Comparison of ENCODE assay signal across 23 cellular contexts in genomic region chr18:5625076-5625475, GRCh38.
A peak's percentile ranks its signal among the peaks of the same experiment; 100 is the strongest.
DNase-seq lines count a peak whose midpoint lies in the region; ATAC-seq, FAIRE-seq and TF ChIP-seq lines count a peak whose summit lies in the region.
"Had no signal": no experiment of that assay in that cellular context is flagged by ENCODE, and none has a peak within 500 bp of the region (broad histone marks: within the 10 kb centered on the region; RNA-seq: fewer than 3 reads in every experiment).

No MANE protein-coding gene starts in this region.

- peak overlapping the region; percentile 76 for H3K4ac ChIP-seq in trophoblast cell (ENCODE audit: low read depth, low read length)

- H3K4me1 Mint-ChIP-seq in WTC11 (peaks cover 6% of the 10 kb centered on the region), glutamatergic neuron (ENCODE audit: low read depth, unreplicated experiment) (no peaks in the 10 kb centered on the region)

- peaks cover 10% of the 10 kb centered on the region for H3K27me3 Mint-ChIP-seq in WTC11 (ENCODE audit: low read depth)
- H3K27me3 Mint-ChIP-seq in glutamatergic neuron (ENCODE audit: unreplicated experiment), result peaks cover 7% of the 10 kb centered on the region

- peak overlapping the region; percentile 31 for H3K14ac ChIP-seq in trophoblast cell (ENCODE audit: low read length)

- TF ChIP-seq CTCF in HEK293 (tag by site-specific recombination; IDR thresholded peaks at IDR 0.05), result no peak
- no peak for TF ChIP-seq CTCF in WTC11 (IDR thresholded peaks at IDR 0.05)
- TF ChIP-seq CTCF in glutamatergic neuron (IDR thresholded peaks at IDR 0.05; ENCODE audit: partially characterized antibody, unreplicated experiment), result no peak

- peaks cover 23% of the 10 kb centered on the region for H3K4me1 ChIP-seq in HEK293 (ENCODE audit: control insufficient read depth, insufficient read depth, low read length)
- H3K4me1 ChIP-seq in iPS-20b (ENCODE audit: insufficient read depth, low read length), result peaks cover 21% of the 10 kb centered on the region
- peaks cover 18% of the 10 kb centered on the region in 2 experiments for H3K4me1 ChIP-seq in trophoblast cell (ENCODE audit: control insufficient read depth in 1 of 2, insufficient read depth in 2 of 2, low read length in 2 of 2)
- H3K4me1 ChIP-seq: SJCRH30 had no signal

- H3K27ac Mint-ChIP-seq in WTC11, result no peak overlapping the region
- H3K27ac Mint-ChIP-seq in glutamatergic neuron (ENCODE audit: unreplicated experiment), result no peak overlapping the region
- H3K27ac Mint-ChIP-seq: CD4-positive, alpha-beta T cell had no signal

- peak; percentile 49 for ATAC-seq in WTC11
- ATAC-seq: A549, K562, SK-N-SH treated with all-trans-retinoic acid at 6 μM for 48 hours had no signal

- POLR2A ChIA-PET in HEK293 (lab: Yijun Ruan, JAX), result no interaction called here
- POLR2A ChIA-PET in WTC11 (lab: Charles Lee), result no interaction called here

- CTCF ChIA-PET in HEK293 (lab: Yijun Ruan, JAX) (interaction anchor here (0.6 to 1.0 kb wide), 4 partner anchors 20 to 1719 kb away, joined by 3 to 4 read pairs (median 4); no protein-coding TSS in a partner anchor), WTC11 (lab: Charles Lee) (interaction anchor here (1.4 kb wide), 1 partner anchor 15 kb away, joined by 3 read pairs; no protein-coding TSS in a partner anchor)

- H3K36me3 ChIP-seq in HEK293 (ENCODE audit: control insufficient read depth in 2 of 2, insufficient read depth in 1 of 2, low read length in 2 of 2) (no peaks in the 10 kb centered on the region; a peak in 1 of 3 replicates), iPS-20b (ENCODE audit: insufficient read depth, low read depth, low read length) (no peaks in the 10 kb centered on the region), trophoblast cell (ENCODE audit: control insufficient read depth in 1 of 2, insufficient read depth in 2 of 2, low read length in 2 of 2) (peaks cover 0 to 2% of the 10 kb centered on the region in 2 experiments)
- H3K36me3 ChIP-seq: BLaER1 treated with 17β-estradiol and CSF1 and Interleukin-3, amounts not matched to agents 10 nM and 100 nM; SJCRH30 had no signal

- H3K4me3 ChIP-seq in HEK293 (ENCODE audit: low read depth, low read length) (no peak overlapping the region), iPS-20b (ENCODE audit: low read length) (peak overlapping the region; percentile 36; the same call in 1 of the 2 replicates), trophoblast cell (ENCODE audit: low read depth, low read length) (no peak overlapping the region)
- H3K4me3 ChIP-seq: A549; BLaER1 treated with 17β-estradiol and CSF1 and Interleukin-3, amounts not matched to agents 10 nM and 100 nM; K562; SJCRH30 had no signal

- no peak overlapping the region for H4K91ac ChIP-seq in trophoblast cell (ENCODE audit: low read depth, low read length)

- no peak overlapping the region for H4K12ac ChIP-seq in trophoblast cell (ENCODE audit: low read depth, low read length)

- peak overlapping the region; percentile 45 for H2BK12ac ChIP-seq in trophoblast cell (ENCODE audit: low read length)

- no peak overlapping the region for H3K27ac ChIP-seq in HEK293 (ENCODE audit: extremely low read depth, low read depth, low read length)
- no peak overlapping the region for H3K27ac ChIP-seq in iPS-20b (ENCODE audit: low read length)
- peak overlapping the region; percentile 34 for H3K27ac ChIP-seq in trophoblast cell (ENCODE audit: low read depth, low read length)
- H3K27ac ChIP-seq: A549; BLaER1 treated with 17β-estradiol and CSF1 and Interleukin-3, amounts not matched to agents 10 nM and 100 nM; SJCRH30 had no signal

- no peak overlapping the region for H2AFZ ChIP-seq in trophoblast cell (ENCODE audit: insufficient read depth, low read length, poor library complexity)

- H3K23ac ChIP-seq in trophoblast cell (ENCODE audit: low read length), result no peak overlapping the region

- H2AK5ac ChIP-seq in trophoblast cell (ENCODE audit: low read length), result no peak overlapping the region

- peaks cover 26% of the 10 kb centered on the region for H3K79me1 ChIP-seq in trophoblast cell (ENCODE audit: low read length)

- H3K27me3 ChIP-seq in iPS-20b (ENCODE audit: insufficient read depth, low read length) (peaks cover 50% of the 10 kb centered on the region), trophoblast cell (ENCODE audit: insufficient read depth, low read length) (no peaks in the 10 kb centered on the region)
- H3K27me3 ChIP-seq: BLaER1 treated with 17β-estradiol and CSF1 and Interleukin-3, amounts not matched to agents 10 nM and 100 nM; SJCRH30 had no signal

- no CpG with 5 or more reads among the region's 4 CpGs for WGBS in trophoblast cell (ENCODE audit: extremely low coverage, insufficient coverage, insufficient read length)

- H2BK5ac ChIP-seq in trophoblast cell (ENCODE audit: low read depth, low read length, poor library complexity), result peak overlapping the region; percentile 15

- H3K9ac ChIP-seq in iPS-20b (ENCODE audit: low read depth, low read length) (peak overlapping the region; percentile 8; the same call in 1 of the 2 replicates), trophoblast cell (ENCODE audit: low read length) (no peak overlapping the region)
- H3K9ac ChIP-seq: BLaER1 treated with 17β-estradiol and CSF1 and Interleukin-3, amounts not matched to agents 10 nM and 100 nM had no signal

- H3K4me2 ChIP-seq in trophoblast cell (ENCODE audit: low read length), result no peak overlapping the region
- H3K4me2 ChIP-seq: A549 had no signal

- H3K18ac ChIP-seq in trophoblast cell (ENCODE audit: low read length), result peak overlapping the region; percentile 43

- no peaks in the 10 kb centered on the region for H3K9me3 Mint-ChIP-seq in WTC11
- peaks cover 3% of the 10 kb centered on the region for H3K9me3 Mint-ChIP-seq in glutamatergic neuron (ENCODE audit: unreplicated experiment)
- H3K9me3 Mint-ChIP-seq: CD4-positive, alpha-beta T cell had no signal

- H2BK120ac ChIP-seq in trophoblast cell (ENCODE audit: insufficient read depth, low read length, poor library complexity), result peak overlapping the region; percentile 41

- no peak for FAIRE-seq in HTR-8/SVneo (lab: Jason Lieb, UNC)
- FAIRE-seq: A549, K562, RCC 7860 had no signal

- H3K79me2 ChIP-seq in trophoblast cell (ENCODE audit: control insufficient read depth, insufficient read depth, low read length, poor library complexity), result peaks cover 31% of the 10 kb centered on the region

- H3K36me3 Mint-ChIP-seq in WTC11 (no peaks in the 10 kb centered on the region), glutamatergic neuron (ENCODE audit: unreplicated experiment) (no peaks in the 10 kb centered on the region)

- peak overlapping the region; percentile 49 for H4K8ac ChIP-seq in trophoblast cell (ENCODE audit: low read depth, low read length)

- H3K9me3 ChIP-seq in HEK293 (ENCODE audit: control insufficient read depth, insufficient read depth, low read depth, low read length), result no peaks in the 10 kb centered on the region
- H3K9me3 ChIP-seq in iPS-20b (ENCODE audit: insufficient read depth, low read depth, low read length), result no peaks in the 10 kb centered on the region
- H3K9me3 ChIP-seq in trophoblast cell (ENCODE audit: insufficient read depth, low read depth, low read length), result no peaks in the 10 kb centered on the region
- H3K9me3 ChIP-seq: A549, SJCRH30 had no signal

- H3K4me3 Mint-ChIP-seq in WTC11 (no peak overlapping the region), glutamatergic neuron (ENCODE audit: unreplicated experiment) (no peak overlapping the region)
- H3K4me3 Mint-ChIP-seq: CD4-positive, alpha-beta T cell had no signal

- DNase-seq in WTC11 (ENCODE audit: low spot score) (no peak), trophoblast cell (no peak), HTR-8/SVneo (ENCODE audit: insufficient read length, low spot score) (no peak), glutamatergic neuron (no peak), COR-L47 (lab: John Stamatoyannopoulos, UW) (no peak)
- DNase-seq: AML-193; CD4-positive, alpha-beta T cell; HCEC 1CT; MV-4-11; NCI-H1105; NCI-H1436 treated with DMSO at 0.1 percent for 48 hours; NCI-H187 treated with DMSO at 0.1 percent for 48 hours; NCI-H2107; NCI-H524; NCI-H774; SJCRH30 had no signal

TF ChIP-seq in HEK293, 187 proteins besides CTCF, POLR2A, EP300 and RAD21:
- no peak for TF ChIP-seq ZFP69B (tag by site-specific recombination; IDR thresholded peaks at IDR 0.05)
- TF ChIP-seq ZIC2 (tag by site-specific recombination; IDR thresholded peaks at IDR 0.05), result peak; percentile 25; the same call in 1 of the 2 replicates
- peak; percentile 42; the same call in 1 of the 2 replicates for TF ChIP-seq GLIS1 (tag by site-specific recombination; IDR thresholded peaks at IDR 0.05)
- TF ChIP-seq SP7 (tag by site-specific recombination; IDR thresholded peaks at IDR 0.05), result no peak

TF ChIP-seq in WTC11, 78 proteins besides CTCF, POLR2A, EP300 and RAD21 (continues in another document):
- TF ChIP-seq ATF6 (CRISPR knock-in tag; IDR thresholded peaks at IDR 0.05), result no peak
- TF ChIP-seq JAZF1 (CRISPR knock-in tag; IDR thresholded peaks at IDR 0.05), result no peak
- TF ChIP-seq HMGXB4 (CRISPR knock-in tag; IDR thresholded peaks at IDR 0.05), result no peak
- no peak for TF ChIP-seq IRF2 (CRISPR knock-in tag; IDR thresholded peaks at IDR 0.05; ENCODE audit: borderline replicate concordance, low read depth)
- no peak for TF ChIP-seq FOXJ3 (CRISPR knock-in tag; IDR thresholded peaks at IDR 0.05; ENCODE audit: borderline replicate concordance)
